ENCODE assay signal across 29 cellular contexts in genomic region chr3:105199217-105199616, GRCh38.
"Had no signal": no experiment of that assay in that cellular context is flagged by ENCODE, and none has a peak within 500 bp of the region (broad histone marks: within the 10 kb centered on the region; RNA-seq: fewer than 3 reads in every experiment).

No MANE protein-coding gene starts in this region.

- H3K27ac ChIP-seq: colonic mucosa, coronary artery, dorsolateral prefrontal cortex, epithelial cell of prostate, esophagus muscularis mucosa, esophagus squamous epithelium, foreskin keratinocyte, gastrocnemius medialis, gastroesophageal sphincter, heart left ventricle, heart right ventricle had no signal

- H3K4me3 Mint-ChIP-seq: dendritic cell treated with granulocyte-macrophage colony-stimulating factor and Interleukin-4, amounts not matched to agents 40 ng/mL and 50 ng/mL, for 4 days; effector memory CD8-positive, alpha-beta T cell; endodermal cell had no signal

- H3K36me3 ChIP-seq: colonic mucosa, esophagus muscularis mucosa, esophagus squamous epithelium, gastrocnemius medialis, gastroesophageal sphincter, heart left ventricle, heart right ventricle had no signal

- FAIRE-seq: colon, endometrium, endothelial cell of umbilical vein, frontal cortex had no signal

- H3K27me3 ChIP-seq: colonic mucosa, dorsolateral prefrontal cortex, esophagus muscularis mucosa, esophagus squamous epithelium, foreskin keratinocyte, gastrocnemius medialis, gastroesophageal sphincter, heart left ventricle, heart right ventricle had no signal

- H3K27ac Mint-ChIP-seq: dendritic cell treated with granulocyte-macrophage colony-stimulating factor and Interleukin-4, amounts not matched to agents 40 ng/mL and 50 ng/mL, for 4 days; effector memory CD8-positive, alpha-beta T cell; endodermal cell had no signal

- ATAC-seq: effector memory CD8-positive, alpha-beta T cell; esophagus mucosa; foreskin keratinocyte; gastrocnemius medialis; gastroesophageal sphincter; heart left ventricle; heart right ventricle had no signal

- H3K4me3 ChIP-seq: colonic mucosa, coronary artery, dorsolateral prefrontal cortex, esophagus muscularis mucosa, esophagus squamous epithelium, gastrocnemius medialis, gastroesophageal sphincter, heart left ventricle, heart right ventricle had no signal

- H3K4me1 ChIP-seq: colonic mucosa, gastrocnemius medialis, heart left ventricle, heart right ventricle had no signal

- H3K9me3 Mint-ChIP-seq: effector memory CD8-positive, alpha-beta T cell; endodermal cell had no signal

- H3K4me1 Mint-ChIP-seq: endodermal cell had no signal

- H3K9me3 ChIP-seq: colonic mucosa, esophagus squamous epithelium, gastrocnemius medialis had no signal

- DNase-seq: colonic mucosa; cortex of kidney; dermis blood vessel endothelial cell; dorsolateral prefrontal cortex; effector CD4-positive, alpha-beta T cell; effector CD8-positive, alpha-beta T cell; effector memory CD4-positive, alpha-beta T cell; effector memory CD8-positive, alpha-beta T cell; endodermal cell; erythroblast; esophagus squamous epithelium; foreskin fibroblast; foreskin keratinocyte; foreskin melanocyte; gastrocnemius medialis; glutamatergic neuron; head of caudate nucleus; heart left ventricle; heart right ventricle had no signal
